ENCODE assay signal across 12 cellular contexts in genomic region chr13:41231786-41232185, GRCh38. TPM values are rescaled to one million over a fixed set of nuclear protein-coding genes. Genes with fewer than 3 reads are reported as not detected.
DNase-seq lines count a peak whose midpoint lies in the region; ATAC-seq and TF ChIP-seq lines count a peak whose summit lies in the region.
"Had no signal": no experiment of that assay in that cellular context is flagged by ENCODE, and none has a peak within 500 bp of the region (broad histone marks: within the 10 kb centered on the region; RNA-seq: fewer than 3 reads in every experiment).

No MANE protein-coding gene starts in this region.

- H3K4me3 ChIP-seq in right cardiac atrium (ENCODE audit: low read length) (no peak overlapping the region), fibroblast of villous mesenchyme (ENCODE audit: low read depth, low read length) (no peak overlapping the region), upper lobe of right lung (no peak overlapping the region), lower leg skin (ENCODE audit: low read depth, poor library complexity, severe bottlenecking) (no peak overlapping the region)

- H3K27me3 ChIP-seq in right cardiac atrium (ENCODE audit: control insufficient read depth, insufficient read depth) (no peaks in the 10 kb centered on the region), upper lobe of right lung (no peaks in the 10 kb centered on the region)

- intact Hi-C loops in right cardiac atrium (cut with DNase I), result no loop called here
- intact Hi-C loops in Right ventricle myocardium inferior (cut with DNase I), result no loop called here
- intact Hi-C loops in upper lobe of right lung (cut with DNase I), result no loop called here
- intact Hi-C loops in lower leg skin (cut with DNase I; ENCODE audit: low total_unique reads), result no loop called here

- H3K4me1 ChIP-seq in right cardiac atrium (ENCODE audit: control insufficient read depth, insufficient read depth, low read length), result no peaks in the 10 kb centered on the region
- H3K4me1 ChIP-seq in upper lobe of right lung, result peaks cover 6% of the 10 kb centered on the region

- DNase-seq in right cardiac atrium (peak in 2 of 3 donors; percentile 62), Right ventricle myocardium inferior (ENCODE audit: missing footprints) (no peak), NCI-H510A treated with DMSO at 0.1 percent for 48 hours (lab: John Stamatoyannopoulos, UW) (peak; percentile 1), fibroblast of villous mesenchyme (ENCODE audit: low read depth) (peak; percentile 27), upper lobe of right lung (peak; percentile 71), lower leg skin (ENCODE audit: low spot score in 2 of 2) (no peak), epidermal melanocyte (ENCODE audit: insufficient read length, low spot score) (no peak)
- DNase-seq: activated T-cell treated with anti-CD3 and anti-CD28 coated beads, Interleukin-2, amount 50 U/mL, for 48 hours; kidney glomerular epithelial cell; NCI-H774 had no signal

- H3K27ac ChIP-seq in right cardiac atrium (ENCODE audit: low read length) (no peak overlapping the region), upper lobe of right lung (no peak overlapping the region)
- H3K27ac ChIP-seq: HL-60 had no signal

- no peak for TF ChIP-seq CTCF in fibroblast of villous mesenchyme (IDR thresholded peaks at IDR 0.05; ENCODE audit: insufficient read depth, low read depth, low read length)
- no peak for TF ChIP-seq CTCF in upper lobe of right lung (IDR thresholded peaks at IDR 0.05)
- TF ChIP-seq CTCF in lower leg skin (IDR thresholded peaks at IDR 0.05), result no peak

- TF ChIP-seq POLR2A in lower leg skin (IDR thresholded peaks at IDR 0.05), result no peak

- 83% methylated on average over 3 of the region's 3 CpGs for WGBS in right cardiac atrium
- WGBS in lower leg skin, 2 donors, result 91 to 92% methylated on average over 3 of the region's 3 CpGs

- H3K9me3 ChIP-seq in right cardiac atrium (ENCODE audit: control insufficient read depth, low read length) (no peaks in the 10 kb centered on the region), upper lobe of right lung (no peaks in the 10 kb centered on the region)

- ATAC-seq in right cardiac atrium, result peak in 1 of 2 donors; percentile 68
- ATAC-seq in Right ventricle myocardium inferior, result no peak
- peak; percentile 79 for ATAC-seq in upper lobe of right lung
- ATAC-seq in HG03175 (IDR thresholded peaks at IDR 0.05; ENCODE audit: unreplicated experiment), result no peak

- H3K36me3 ChIP-seq in upper lobe of right lung, result peaks cover 2% of the 10 kb centered on the region

RNA-seq across cellular contexts. Expression of gene MTRF1, which starts 31.6 kb away (rescaled TPM):
- total RNA-seq in right cardiac atrium (10 to 100 TPM; 11.0 to 14.3 (median 12.3) TPM), Right ventricle myocardium inferior (15.0 TPM), fibroblast of villous mesenchyme (11.0 and 16.4 TPM in 2 replicates), upper lobe of right lung (10.7 TPM), lower leg skin (10 to 100 TPM in 1 of 4 donors, 1 to 10 TPM in 3; 4.2 to 13.5 (median 6.1) TPM)
- 12.6 TPM for polyA plus RNA-seq in right cardiac atrium

RNA-seq across cellular contexts. Expression of gene KBTBD7, which starts 37.4 kb away (rescaled TPM):
- 1 to 10 TPM; 5.6 to 9.5 (median 8.9) TPM for total RNA-seq in right cardiac atrium
- polyA plus RNA-seq in right cardiac atrium, result 3.6 TPM
- total RNA-seq in Right ventricle myocardium inferior, result 5.9 TPM
- total RNA-seq in fibroblast of villous mesenchyme, result 5.8 and 8.6 TPM in 2 replicates
- total RNA-seq in upper lobe of right lung, result 7.8 TPM
- total RNA-seq in lower leg skin, result 1 to 10 TPM; 4.1 to 9.1 (median 6.7) TPM

Comparison
In these comparisons a context has a peak if more than half of its experiments do, and no peak if none do; other contexts are left out.
1. DNase-seq: peak in right cardiac atrium (2 of 3), NCI-H510A treated with DMSO at 0.1 percent for 48 hours (single experiment), fibroblast of villous mesenchyme (single experiment) and upper lobe of right lung (single experiment); none in Right ventricle myocardium inferior (single experiment), lower leg skin (0 of 2) and epidermal melanocyte (single experiment).